27 cellular contexts compared by ENCODE assay signal in genomic region chr1:231313661-231314060, GRCh38.
"Had no signal": no experiment of that assay in that cellular context is flagged by ENCODE, and none has a peak within 500 bp of the region (broad histone marks: within the 10 kb centered on the region; RNA-seq: fewer than 3 reads in every experiment).

No MANE protein-coding gene starts in this region.

- H3K4me1 ChIP-seq: left lung, lower lobe of right lung, neural progenitor cell, pancreas, prostate gland, stomach, testis, thyroid gland, transverse colon, upper lobe of left lung had no signal

- H3K27me3 ChIP-seq: left lung, neural progenitor cell, pancreas, stomach, testis, thyroid gland, transverse colon, upper lobe of left lung had no signal

- H3K9ac ChIP-seq: neural progenitor cell had no signal

- H3K27ac ChIP-seq: left lung, lower lobe of right lung, neural progenitor cell, pancreas, prostate gland, skin epidermis, stomach, testis, thyroid gland, transverse colon, upper lobe of left lung had no signal

- H3K4me2 ChIP-seq: neural progenitor cell had no signal

- H3K4me3 ChIP-seq: left lung, lower lobe of right lung, neural progenitor cell, pancreas, prostate gland, skin epidermis, stomach, testis, thyroid gland, transverse colon, upper lobe of left lung had no signal

- H2AFZ ChIP-seq: neural progenitor cell had no signal

- H3K36me3 ChIP-seq: left lung, lower lobe of right lung, neural progenitor cell, pancreas, prostate gland, stomach, thyroid gland, transverse colon, upper lobe of left lung had no signal

- H3K9me3 ChIP-seq: left lung, lower lobe of right lung, pancreas, prostate gland, stomach, testis, thyroid gland, transverse colon, upper lobe of left lung had no signal

- DNase-seq: hippocampal formation; kidney; left colon; left lung; lower lobe of right lung; mammary epithelial cell; mesendoderm; naive B cell; natural killer cell; nephron progenitor cell; pancreas; retina; right cardiac atrium; stimulated activated CD4-positive, alpha-beta T cell treated with anti-CD3 and anti-CD28 coated beads, Interleukin-12 subunit alpha, Interleukin-12 subunit beta, amount 100 ng/mL, for 4 hours; stimulated activated CD4-positive, alpha-beta T cell treated with anti-CD3 and anti-CD28 coated beads, Interleukin-15, amount 100 ng/mL, for 24 hours; stimulated activated CD4-positive, alpha-beta T cell treated with anti-CD3 and anti-CD28 coated beads, Interleukin-2, amount 100 ng/mL, for 24 hours; stimulated activated CD4-positive, alpha-beta T cell treated with anti-CD3 and anti-CD28 coated beads, Interleukin-4, amount 100 ng/mL, for 1 hour; stimulated activated naive B cell treated with anti-CD40 and anti-IgM and Interleukin-4, amounts not matched to agents 10 μg/mL and 1 μg/mL and 100 μg/mL, for 72 hours; stimulated activated naive CD8-positive, alpha-beta T cell treated with anti-CD3 and anti-CD28 coated beads, Interleukin-15, Interleukin-2, amounts not matched to agents 100 U/mL and 50 U/mL, for 24 hours; stomach; testis; thyroid gland; transverse colon; upper lobe of left lung had no signal
